ENCODE assay signal across 9 cellular contexts in the genomic region with DNA sequence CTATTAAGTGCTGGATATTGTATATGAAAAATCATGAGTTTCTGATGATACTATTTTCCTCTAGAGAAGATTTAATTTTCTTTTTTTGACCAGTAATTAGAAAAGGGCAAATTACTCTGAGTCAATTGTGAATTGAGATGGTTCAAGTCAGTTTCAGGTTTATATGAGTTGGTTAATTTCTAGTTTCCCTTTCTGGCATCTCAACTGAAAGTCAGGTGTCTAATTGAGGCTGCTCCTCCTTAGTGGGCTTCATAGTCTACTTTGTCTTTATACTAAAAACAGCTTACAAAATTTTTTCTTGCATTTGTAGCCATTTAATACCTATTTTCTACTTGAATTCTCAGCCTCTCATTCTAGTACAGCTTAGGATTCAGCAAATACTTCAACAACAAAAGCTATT.
"Had no signal": no experiment of that assay in that cellular context is flagged by ENCODE, and none has a peak within 500 bp of the region (broad histone marks: within the 10 kb centered on the region; RNA-seq: fewer than 3 reads in every experiment).

No MANE protein-coding gene starts in this region.

- H3K4me2 ChIP-seq: GM23338 had no signal

- ATAC-seq: GM23338, HepG2 had no signal

- H2AFZ ChIP-seq: GM23338 had no signal

- H3K9ac ChIP-seq: KMS-11 had no signal

- DNase-seq: H9, HCEC 1CT, KBM-7 had no signal

- H3K27ac ChIP-seq: HL-60 had no signal

- H3K4me3 ChIP-seq: GM23338 had no signal

- FAIRE-seq: H1, H54, HepG2 had no signal
